ENCODE assay signal across 8 cellular contexts in the genomic region with DNA sequence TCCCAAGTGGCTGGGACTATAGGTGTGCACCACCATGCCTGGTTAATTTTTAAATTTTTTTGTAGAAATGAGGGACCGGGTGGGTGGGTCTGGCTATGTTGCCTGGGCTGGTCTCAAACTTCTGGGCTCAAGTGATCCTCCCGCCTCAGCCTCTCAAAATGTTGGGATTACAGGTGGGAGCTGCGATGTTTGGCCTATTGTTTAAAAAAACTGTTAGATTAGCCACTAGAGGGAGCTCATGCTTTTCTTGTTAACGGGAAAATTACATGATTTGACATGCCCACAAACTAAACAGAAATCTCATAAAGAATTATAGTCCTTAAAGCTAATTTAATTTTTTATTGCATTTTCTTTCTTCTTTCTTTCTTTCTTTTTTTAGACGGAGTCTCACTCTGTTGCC. TPM values are rescaled to one million over a fixed set of nuclear protein-coding genes. Genes with fewer than 3 reads are reported as not detected.
A peak's percentile ranks its signal among the peaks of the same experiment; 100 is the strongest.
DNase-seq lines count a peak whose midpoint lies in the region; ATAC-seq lines count a peak whose summit lies in the region.

No MANE protein-coding gene starts in this region.

- H3K27ac Mint-ChIP-seq in activated CD4-positive, alpha-beta T cell treated with anti-CD3 and anti-CD28 coated beads, Interleukin-2, amount 10 ng/mL, durations not matched to agents 24 days and 14 days: no peak overlapping the region

- peaks cover 5% of the 10 kb centered on the region for H3K4me1 Mint-ChIP-seq in activated CD4-positive, alpha-beta T cell treated with anti-CD3 and anti-CD28 coated beads, Interleukin-2, amount 10 ng/mL, durations not matched to agents 24 days and 14 days

- no peaks in the 10 kb centered on the region for H3K9me3 Mint-ChIP-seq in activated CD4-positive, alpha-beta T cell treated with anti-CD3 and anti-CD28 coated beads, Interleukin-2, amount 10 ng/mL, durations not matched to agents 24 days and 14 days

- H3K4me3 Mint-ChIP-seq in activated CD4-positive, alpha-beta T cell treated with anti-CD3 and anti-CD28 coated beads, Interleukin-2, amount 10 ng/mL, durations not matched to agents 24 days and 14 days: no peak overlapping the region

- intact Hi-C loops in activated CD4-positive, alpha-beta T cell treated with anti-CD3 and anti-CD28 coated beads, Interleukin-2, amount 10 ng/mL, durations not matched to agents 24 days and 14 days (cut with micrococcal nuclease): loop anchor here (1.0 to 10.0 kb wide), 2 partner anchors 72 to 309 kb away; partner anchors contain the start of gene STBD1

- H3K36me3 Mint-ChIP-seq in activated CD4-positive, alpha-beta T cell treated with anti-CD3 and anti-CD28 coated beads, Interleukin-2, amount 10 ng/mL, durations not matched to agents 24 days and 14 days (ENCODE audit: low read depth): peaks cover under 1% of the 10 kb centered on the region

- ATAC-seq in esophagus mucosa (peak; percentile 25), HG02973 (IDR thresholded peaks at IDR 0.05; ENCODE audit: unreplicated experiment) (no peak), GM18519 (IDR thresholded peaks at IDR 0.05; ENCODE audit: low FRiP score, unreplicated experiment) (no peak)

- DNase-seq in activated CD4-positive, alpha-beta T cell treated with anti-CD3 and anti-CD28 coated beads, Interleukin-2, amount 10 ng/mL, durations not matched to agents 24 days and 14 days: peak; percentile 71
- DNase-seq in activated CD4-positive, alpha-beta T cell treated with anti-CD3 and anti-CD28 coated beads for 1 hour: no peak
- peak; percentile 38 for DNase-seq in M059J (ENCODE audit: low read depth)
- peak; percentile 60 for DNase-seq in RPMI8226
- peak; percentile 23 for DNase-seq in non-pigmented ciliary epithelial cell (ENCODE audit: low read depth)

- peaks cover 10% of the 10 kb centered on the region for H3K27me3 Mint-ChIP-seq in activated CD4-positive, alpha-beta T cell treated with anti-CD3 and anti-CD28 coated beads, Interleukin-2, amount 10 ng/mL, durations not matched to agents 24 days and 14 days

RNA-seq across cellular contexts. Expression of gene SDAD1, which starts 5.0 kb away (rescaled TPM):
- 64.6 and 64.9 TPM in 2 replicates for total RNA-seq in activated CD4-positive, alpha-beta T cell treated with anti-CD3 and anti-CD28 coated beads, Interleukin-2, amount 10 ng/mL, durations not matched to agents 24 days and 14 days
- total RNA-seq in M059J (2014; rRNA removed; shearing (Covaris generic)): 15.6 and 20.2 TPM in 2 replicates
- total RNA-seq in esophagus mucosa: 27.5 TPM

RNA-seq across cellular contexts. Expression of gene CXCL9, which starts 11.6 kb away (rescaled TPM):
- 0.14 TPM in 1 of 2 replicates, not detected in the other for total RNA-seq in activated CD4-positive, alpha-beta T cell treated with anti-CD3 and anti-CD28 coated beads, Interleukin-2, amount 10 ng/mL, durations not matched to agents 24 days and 14 days
- not detected in 2 replicates for total RNA-seq in M059J (2014; rRNA removed; shearing (Covaris generic))
- total RNA-seq in esophagus mucosa: not detected

RNA-seq across cellular contexts. Expression of gene CXCL10, which starts 27.6 kb away (rescaled TPM):
- 3.4 and 4.3 TPM in 2 replicates for total RNA-seq in activated CD4-positive, alpha-beta T cell treated with anti-CD3 and anti-CD28 coated beads, Interleukin-2, amount 10 ng/mL, durations not matched to agents 24 days and 14 days
- total RNA-seq in M059J (2014; rRNA removed; shearing (Covaris generic)): 1.1 and 5.4 TPM in 2 replicates
- 0.32 TPM for total RNA-seq in esophagus mucosa

RNA-seq across cellular contexts. Expression of gene CXCL11, which starts 40.1 kb away (rescaled TPM):
- 0.54 TPM in 1 of 2 replicates, not detected in the other for total RNA-seq in activated CD4-positive, alpha-beta T cell treated with anti-CD3 and anti-CD28 coated beads, Interleukin-2, amount 10 ng/mL, durations not matched to agents 24 days and 14 days
- 0.37 and 0.74 TPM in 2 replicates for total RNA-seq in M059J (2014; rRNA removed; shearing (Covaris generic))
- 0.24 TPM for total RNA-seq in esophagus mucosa

RNA-seq across cellular contexts. Expression of gene NAAA, which starts 54.9 kb away (rescaled TPM):
- total RNA-seq in activated CD4-positive, alpha-beta T cell treated with anti-CD3 and anti-CD28 coated beads, Interleukin-2, amount 10 ng/mL, durations not matched to agents 24 days and 14 days: 31.9 and 35.6 TPM in 2 replicates
- total RNA-seq in M059J (2014; rRNA removed; shearing (Covaris generic)): 0.25 and 15.2 TPM in 2 replicates
- 22.9 TPM for total RNA-seq in esophagus mucosa
